In genomic region chrX:86747091-86747490, GRCh38 we compare ENCODE assay signal across 27 cellular contexts.
"Had no signal": no experiment of that assay in that cellular context is flagged by ENCODE, and none has a peak within 500 bp of the region (broad histone marks: within the 10 kb centered on the region; RNA-seq: fewer than 3 reads in every experiment).

No MANE protein-coding gene starts in this region.

- DNase-seq: naive thymus-derived CD4-positive, alpha-beta T cell; natural killer cell; occipital lobe; ovary; posterior cingulate gyrus; psoas muscle; right cardiac atrium; spleen; stimulated activated CD4-positive, alpha-beta T cell treated with anti-CD3 and anti-CD28 coated beads, Interleukin-12 subunit alpha, Interleukin-12 subunit beta, amount 100 ng/mL, for 4 hours; stimulated activated CD4-positive, alpha-beta T cell treated with anti-CD3 and anti-CD28 coated beads, Interleukin-1b, Interleukin-23, amount 100 ng/mL, for 48 hours; stimulated activated CD4-positive, alpha-beta T cell treated with anti-CD3 and anti-CD28 coated beads, Interleukin-4, amount 100 ng/mL, for 1 hour; stimulated activated CD4-positive, alpha-beta T cell treated with anti-CD3 and anti-CD28 coated beads, Interleukin-4, amount 100 ng/mL, for 4 hours; stimulated activated CD8-positive, alpha-beta memory T cell treated with anti-CD3 and anti-CD28 coated beads, Interleukin-4, amount 100 ng/mL, for 48 hours; stimulated activated naive CD4-positive, alpha-beta T cell; stomach; testis; tibial artery; transverse colon; upper lobe of right lung; uterus had no signal

- ATAC-seq: naive thymus-derived CD4-positive, alpha-beta T cell; natural killer cell; psoas muscle; right cardiac atrium; sciatic nerve; stimulated activated memory B cell treated with anti-CD40 and anti-IgM and Interleukin-4, amounts not matched to agents 10 μg/mL and 1 μg/mL and 100 μg/mL, for 72 hours; upper lobe of right lung had no signal

- H3K79me2 ChIP-seq: parathyroid adenoma had no signal

- H3K27ac ChIP-seq: neural progenitor cell, ovary, parathyroid adenoma, psoas muscle, skin epidermis, spleen, stomach, suprapubic skin, testis, tibial artery, transverse colon, upper lobe of right lung, uterus had no signal

- H2AFZ ChIP-seq: neural progenitor cell, parathyroid adenoma had no signal

- H3K4me1 ChIP-seq: neural progenitor cell, parathyroid adenoma, psoas muscle, spleen, stomach, suprapubic skin, testis, tibial artery, transverse colon, upper lobe of right lung, uterus had no signal

- H3K9me3 ChIP-seq: ovary, psoas muscle, spleen, stomach, suprapubic skin, testis, tibial artery, transverse colon, upper lobe of right lung, uterus had no signal

- H3K36me3 ChIP-seq: neural progenitor cell, ovary, spleen, stomach, suprapubic skin, tibial artery, transverse colon, upper lobe of right lung, uterus had no signal

- H3K27me3 ChIP-seq: neural progenitor cell, ovary, spleen, stomach, suprapubic skin, testis, tibial artery, transverse colon, upper lobe of right lung had no signal

- H3K4me2 ChIP-seq: neural progenitor cell, smooth muscle cell had no signal

- H3K9ac ChIP-seq: neural progenitor cell, parathyroid adenoma had no signal

- H3K4me3 ChIP-seq: neural progenitor cell, ovary, psoas muscle, skin epidermis, smooth muscle cell, spleen, stomach, suprapubic skin, testis, tibial artery, transverse colon, upper lobe of right lung, uterus had no signal
